In the genomic region with DNA sequence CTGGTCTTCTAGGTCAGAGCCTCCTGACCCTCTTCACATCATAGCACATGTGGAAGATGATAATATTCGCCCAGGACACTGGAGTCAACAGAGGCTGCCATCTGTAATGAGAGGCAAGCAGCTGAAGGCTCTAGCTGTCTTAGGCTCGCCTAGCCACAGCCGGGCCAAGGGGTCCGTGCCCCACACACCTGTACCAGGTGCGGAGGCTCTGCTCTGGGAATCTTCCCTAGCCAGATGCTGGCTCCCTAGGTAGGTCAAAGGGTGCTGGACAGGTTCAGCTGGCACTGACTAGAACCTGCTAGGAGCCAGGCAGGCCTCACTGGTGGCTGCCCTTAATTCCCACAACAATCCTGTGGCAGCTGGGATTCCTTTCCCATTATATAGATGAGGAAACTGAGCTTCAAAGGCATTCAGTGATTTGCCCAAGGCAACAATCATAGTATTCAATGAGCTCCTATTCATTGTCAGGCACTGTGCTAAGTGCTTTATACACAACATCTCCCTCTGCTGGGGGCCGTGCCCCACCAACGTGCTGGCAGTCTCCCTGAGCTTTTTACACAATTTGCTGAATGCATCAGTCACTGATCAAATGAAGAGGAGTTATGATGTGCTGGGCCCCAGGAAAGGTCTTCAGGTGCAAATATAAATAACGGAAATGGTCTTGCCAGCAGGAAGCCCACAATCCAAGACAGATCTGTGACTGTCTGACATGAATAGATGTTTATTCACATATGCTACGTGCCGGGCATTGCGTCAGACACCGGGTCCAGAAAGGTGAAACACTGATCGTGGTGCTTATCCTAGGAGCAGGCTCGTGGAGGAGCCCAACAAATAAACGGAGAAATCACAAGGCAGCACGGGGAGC, we compare ENCODE assay signal across 13 cellular contexts. TPM values are rescaled to one million over a fixed set of nuclear protein-coding genes. Genes with fewer than 3 reads are reported as not detected.
DNase-seq lines count a peak whose midpoint lies in the region; ATAC-seq and TF ChIP-seq lines count a peak whose summit lies in the region.
"Had no signal": no experiment of that assay in that cellular context is flagged by ENCODE, and none has a peak within 500 bp of the region (broad histone marks: within the 10 kb centered on the region; RNA-seq: fewer than 3 reads in every experiment).

No MANE protein-coding gene starts in this region.

- DNase-seq in BJ (ENCODE audit: low read depth) (no peak), GM12864 (ENCODE audit: low read depth) (no peak), foreskin keratinocyte (no peak), suprapubic skin (ENCODE audit: low spot score in 2 of 2) (no peak), NCI-H1105 (lab: John Stamatoyannopoulos, UW) (no peak), iPS-NIHi11 (ENCODE audit: low spot score) (no peak)
- DNase-seq: activated CD8-positive, alpha-beta memory T cell treated with anti-CD3 and anti-CD28 coated beads, Interleukin-2, amount 50 U/mL, for 48 hours; DMS53; lower lobe of right lung; NCI-H1092 treated with DMSO at 0.1 percent for 48 hours; occipital lobe had no signal

- H3K4me3 ChIP-seq in BJ (ENCODE audit: low read depth, low read length) (no peak overlapping the region), GM12864 (ENCODE audit: low read depth, low read length) (no peak overlapping the region), OCI-LY3 (ENCODE audit: low read length) (no peak overlapping the region), suprapubic skin (no peak overlapping the region)
- H3K4me3 ChIP-seq: lower lobe of right lung had no signal

- TF ChIP-seq EP300 in suprapubic skin (IDR thresholded peaks at IDR 0.05) = no peak

- H3K79me2 ChIP-seq in OCI-LY3 (ENCODE audit: low read length) = no peaks in the 10 kb centered on the region

- POLR2A ChIA-PET in BJ (lab: Charles Lee) = no interaction called here

- WGBS in suprapubic skin = 68% methylated on average over 12 of the region's 16 CpGs

- H3K9ac ChIP-seq in OCI-LY3 (ENCODE audit: low read length) = no peak overlapping the region

- peaks cover 3% of the 10 kb centered on the region for H3K4me1 ChIP-seq in OCI-LY3 (ENCODE audit: low read length)
- no peaks in the 10 kb centered on the region for H3K4me1 ChIP-seq in foreskin keratinocyte
- no peaks in the 10 kb centered on the region for H3K4me1 ChIP-seq in suprapubic skin
- H3K4me1 ChIP-seq: lower lobe of right lung had no signal

- H3K9me3 ChIP-seq in OCI-LY3 (ENCODE audit: insufficient read depth, low read length) (no peaks in the 10 kb centered on the region), suprapubic skin (no peaks in the 10 kb centered on the region)
- H3K9me3 ChIP-seq: lower lobe of right lung had no signal

- H3K27ac ChIP-seq in OCI-LY3 (ENCODE audit: low read length) (no peak overlapping the region), foreskin keratinocyte (no peak overlapping the region), suprapubic skin (no peak overlapping the region)
- H3K27ac ChIP-seq: lower lobe of right lung had no signal

- no peaks in the 10 kb centered on the region for H3K36me3 ChIP-seq in BJ (ENCODE audit: control insufficient read depth, insufficient read depth, low read length)
- H3K36me3 ChIP-seq in OCI-LY3 (replicated peaks; ENCODE audit: low read depth, low read length) = no peaks in the 10 kb centered on the region
- no peaks in the 10 kb centered on the region for H3K36me3 ChIP-seq in suprapubic skin
- H3K36me3 ChIP-seq: lower lobe of right lung had no signal

- H2AFZ ChIP-seq in OCI-LY3 (ENCODE audit: low read depth, low read length) = no peak overlapping the region

- no peak overlapping the region for H3K4me2 ChIP-seq in OCI-LY3 (ENCODE audit: low read length)

- ATAC-seq in foreskin keratinocyte (no peak), GM19324 (IDR thresholded peaks at IDR 0.05; ENCODE audit: low FRiP score, unreplicated experiment) (no peak)
- ATAC-seq: lower lobe of right lung had no signal

- CTCF ChIA-PET in BJ (lab: Yijun Ruan, JAX) = interaction anchor here (0.5 kb wide), 1 partner anchor 360 kb away, joined by 4 read pairs; no protein-coding TSS in a partner anchor

- TF ChIP-seq POLR2A in suprapubic skin (IDR thresholded peaks at IDR 0.05) = no peak

- H3K27me3 ChIP-seq in BJ (ENCODE audit: control insufficient read depth, insufficient read depth, low read length) (no peaks in the 10 kb centered on the region; the same call in 1 of the 2 replicates), OCI-LY3 (ENCODE audit: low read depth, low read length) (no peaks in the 10 kb centered on the region), foreskin keratinocyte (peaks cover 3% of the 10 kb centered on the region), suprapubic skin (no peaks in the 10 kb centered on the region)

- no peaks in the 10 kb centered on the region for H4K20me1 ChIP-seq in OCI-LY3 (ENCODE audit: insufficient read depth, low read length)

- TF ChIP-seq CTCF in BJ (IDR thresholded peaks at IDR 0.05; ENCODE audit: insufficient read depth, low read depth, low read length) (peak; percentile 20; the same call in 1 of the 2 replicates), GM12864 (IDR thresholded peaks at IDR 0.05; ENCODE audit: low read depth, low read length, missing control alignments) (peak; percentile 23), OCI-LY3 (IDR thresholded peaks at IDR 0.05; ENCODE audit: low read depth, low read length) (peak; percentile 27), foreskin keratinocyte (conservative IDR thresholded peaks at IDR 0.05) (peak; percentile 25), suprapubic skin (IDR thresholded peaks at IDR 0.05) (no peak)

RNA-seq across cellular contexts. Expression of a gene that starts 58.0 kb away (rescaled TPM):
- polyA plus RNA-seq in BJ (2011; rRNA removed) (6.9 and 12.9 TPM in 2 replicates), foreskin keratinocyte (6.8 and 8.2 TPM in 2 replicates)
- polyA minus RNA-seq in BJ (2011; rRNA and poly(A)+ RNA removed) = 4.8 and 6.0 TPM in 2 replicates
- total RNA-seq in foreskin keratinocyte (17.2 and 19.0 TPM in 2 replicates), suprapubic skin (10 to 100 TPM; 16.0 to 25.0 (median 21.5) TPM)

Comparison
In these comparisons a context has a peak if more than half of its experiments do, and no peak if none do; other contexts are left out.
1. CTCF ChIP-seq: peak in BJ (single experiment), GM12864 (single experiment), OCI-LY3 (single experiment) and foreskin keratinocyte (single experiment); none in suprapubic skin (0 of 2).